23 cellular contexts compared by ENCODE assay signal in genomic region chr7:24725554-24726260, GRCh38. TPM values are rescaled to one million over a fixed set of nuclear protein-coding genes. Genes with fewer than 3 reads are reported as not detected.
DNase-seq lines count a peak whose midpoint lies in the region; ATAC-seq, FAIRE-seq and TF ChIP-seq lines count a peak whose summit lies in the region.
"Had no signal": no experiment of that assay in that cellular context is flagged by ENCODE, and none has a peak within 500 bp of the region (broad histone marks: within the 10 kb centered on the region; RNA-seq: fewer than 3 reads in every experiment).

No MANE protein-coding gene starts in this region.

- ATAC-seq in K562 (no peak; the same call in 1 of the 3 replicates), GM18520 (IDR thresholded peaks at IDR 0.05; ENCODE audit: unreplicated experiment) (no peak), HG03108 (IDR thresholded peaks at IDR 0.05; ENCODE audit: unreplicated experiment) (no peak)
- ATAC-seq: T-helper 17 cell had no signal

- H3K9me3 ChIP-seq in HUES48 (ENCODE audit: control insufficient read depth, insufficient read depth, low read length) (no peaks in the 10 kb centered on the region), K562 (replicated peaks; ENCODE audit: control insufficient read depth, insufficient read depth, low read depth, low read length) (no peaks in the 10 kb centered on the region; the same call in 1 of the 2 replicates), left ventricle myocardium inferior (replicated peaks) (no peaks in the 10 kb centered on the region)
- H3K9me3 ChIP-seq: breast epithelium, heart right ventricle had no signal

- H3K4me1 ChIP-seq in HUES48 (ENCODE audit: control insufficient read depth, insufficient read depth, low read length): peaks cover 35% of the 10 kb centered on the region
- H3K4me1 ChIP-seq in K562 (replicated peaks in 1 of 2; ENCODE audit: control insufficient read depth in 2 of 2, insufficient read depth in 2 of 2, low read length in 2 of 2): peaks cover 5 to 19% of the 10 kb centered on the region in 2 experiments; a peak in 4 of 5 replicates
- H3K4me1 ChIP-seq in left ventricle myocardium inferior: peaks cover 16% of the 10 kb centered on the region
- H3K4me1 ChIP-seq: breast epithelium had no signal

- H3K9ac ChIP-seq in HUES48 (ENCODE audit: low read depth, low read length) (peak overlapping the region; percentile 10; the same call in 1 of the 2 replicates), K562 (ENCODE audit: insufficient read depth in 1 of 2, low read depth in 2 of 2, low read length in 2 of 2) (peak overlapping the region in 1 of 2 experiments; percentile 69; a peak in 1 of 4 replicates)

- no peak for DNase-seq in K562 (ENCODE audit: extremely low read depth in 1 of 4, low spot score in 3 of 4)
- peak; percentile 40 for DNase-seq in left ventricle myocardium inferior
- DNase-seq in occipital lobe (lab: John Stamatoyannopoulos, UW): peak; percentile 33
- DNase-seq in NCI-H510A treated with DMSO at 0.1 percent for 48 hours (lab: John Stamatoyannopoulos, UW): no peak
- DNase-seq: activated B cell treated with CpG ODN at 0.5 μM for 24 hours; activated CD4-positive, alpha-beta T cell treated with anti-CD3 and anti-CD28 coated beads, Interleukin-2, amount 50 U/mL, for 4 hours; activated gamma-delta T cell treated with Interleukin-2 at 50 U/mL for 16 hours; GF-D8; HCEC 1CT; heart right ventricle; Karpas-422; kidney; NCI-H1048; NCI-H1930; NCI-H446; PC-9; stimulated activated naive CD4-positive, alpha-beta T cell; T-helper 17 cell had no signal

- in situ Hi-C loops in K562 (cut with MboI): loop anchor here (10.0 kb wide), 1 partner anchor 369 kb away; no protein-coding TSS in a partner anchor

- H3K36me3 ChIP-seq in HUES48 (ENCODE audit: control insufficient read depth, insufficient read depth, low read length) (no peaks in the 10 kb centered on the region), K562 (ENCODE audit: control insufficient read depth, insufficient read depth, low read length) (no peaks in the 10 kb centered on the region), left ventricle myocardium inferior (no peaks in the 10 kb centered on the region)
- H3K36me3 ChIP-seq: breast epithelium, heart right ventricle had no signal

- intact Hi-C loops in K562 (cut with micrococcal nuclease) (loop anchor here (10.0 kb wide), 2 partner anchors 69 to 369 kb away; no protein-coding TSS in a partner anchor), left ventricle myocardium inferior (cut with micrococcal nuclease) (no loop called here)

- 29% methylated on average over 13 of the region's 14 CpGs for WGBS in K562 (ENCODE audit: insufficient coverage, low coverage, missing lambda C conversion rate)

- H3K4me2 ChIP-seq in K562 (ENCODE audit: insufficient read depth, low read length): peak overlapping the region; percentile 45; the same call in 1 of the 2 replicates
- H3K4me2 ChIP-seq: PC-9, smooth muscle cell had no signal

- H2AFZ ChIP-seq in K562 (ENCODE audit: low read depth, low read length): no peak overlapping the region
- H2AFZ ChIP-seq: PC-9 had no signal

- H4K20me1 ChIP-seq in K562 (replicated peaks; ENCODE audit: control insufficient read depth, insufficient read depth, low read length): 0 out of 2 replicates have a peak, but pooled peaks cover 3% of the 10 kb centered on the region

- H3K27me3 ChIP-seq in HUES48 (ENCODE audit: control insufficient read depth, insufficient read depth, low read length): no peaks in the 10 kb centered on the region
- H3K27me3 ChIP-seq in K562 (ENCODE audit: control insufficient read depth in 2 of 2, insufficient read depth in 2 of 2, low read length in 2 of 2): peaks cover 5 to 28% of the 10 kb centered on the region in 2 experiments; a peak in 3 of 5 replicates
- no peaks in the 10 kb centered on the region for H3K27me3 ChIP-seq in left ventricle myocardium inferior (ENCODE audit: low read depth)
- H3K27me3 ChIP-seq: breast epithelium, heart right ventricle had no signal

- FAIRE-seq in K562 (lab: Jason Lieb, UNC): no peak
- FAIRE-seq: kidney had no signal

- H3K27ac ChIP-seq in HUES48 (ENCODE audit: low read depth, low read length): peak overlapping the region; percentile 84
- H3K27ac ChIP-seq in K562 (ENCODE audit: extremely low read depth, low read depth, low read length): no peak overlapping the region
- H3K27ac ChIP-seq in left ventricle myocardium inferior (replicated peaks): no peak overlapping the region
- H3K27ac ChIP-seq: breast epithelium, PC-9 had no signal

- H3K79me2 ChIP-seq in K562 (ENCODE audit: control insufficient read depth, insufficient read depth, low read length): no peaks in the 10 kb centered on the region

- TF ChIP-seq POLR2A in K562 (conservative IDR thresholded peaks at IDR 0.05): no peak

- peak; percentile 49 for TF ChIP-seq EP300 in K562 (IDR thresholded peaks at IDR 0.05; ENCODE audit: low read length)

- H3K4me3 ChIP-seq in HUES48 (ENCODE audit: low read depth, low read length): no peak overlapping the region
- H3K4me3 ChIP-seq in K562: no peak overlapping the region
- H3K4me3 ChIP-seq in left ventricle myocardium inferior: no peak overlapping the region
- H3K4me3 ChIP-seq: breast epithelium, heart right ventricle, PC-9, smooth muscle cell had no signal

- CTCF ChIA-PET in K562 (lab: Yijun Ruan, JAX; ENCODE audit: low intra/inter-chr PET ratio): no interaction called here

- BruUV-seq in K562 (replicated peaks; lab: Mats Ljungman, UMichigan): no TSS peak

- H3K9me1 ChIP-seq in K562 (ENCODE audit: control insufficient read depth, insufficient read depth, low read length): no peaks in the 10 kb centered on the region

- TF ChIP-seq CTCF in K562 (IDR thresholded peaks at IDR 0.05 in 2 of 3, conservative IDR thresholded peaks at IDR 0.05 in 1 of 3; ENCODE audit: insufficient read depth in 2 of 3, low read depth in 1 of 3, low read length in 3 of 3) (no peak), left ventricle myocardium inferior (IDR thresholded peaks at IDR 0.05; ENCODE audit: borderline replicate concordance) (no peak)

- no peak for TF ChIP-seq RAD21 in K562 (CRISPR knock-in tag; conservative IDR thresholded peaks at IDR 0.05 in 1 of 2, IDR thresholded peaks at IDR 0.05 in 1 of 2)

- POLR2A ChIA-PET in K562 (lab: Yijun Ruan, JAX): interaction anchor here (1.3 kb wide), 1 partner anchor 16 kb away, joined by 4 read pairs; no protein-coding TSS in a partner anchor

TF ChIP-seq in K562, 482 proteins besides CTCF, POLR2A, EP300 and RAD21 (continues in another document):
- TF ChIP-seq BCLAF1 (IDR thresholded peaks at IDR 0.05; ENCODE audit: borderline replicate concordance in 1 of 2, control insufficient read depth in 1 of 2, low read depth in 2 of 2, low read length in 1 of 2): no peak
- TF ChIP-seq HMG20A (CRISPR knock-in tag; conservative IDR thresholded peaks at IDR 0.05): no peak
- TF ChIP-seq HSF4 (CRISPR knock-in tag; IDR thresholded peaks at IDR 0.05; ENCODE audit: borderline replicate concordance): no peak
- TF ChIP-seq SMAD4 (CRISPR knock-in tag; conservative IDR thresholded peaks at IDR 0.05): peak; percentile 55
- TF ChIP-seq ARID1B (IDR thresholded peaks at IDR 0.05): peak; percentile 78

RNA-seq across cellular contexts. Expression of gene GSDME, which starts 31.6 kb away (rescaled TPM):
- total RNA-seq in K562 (2011; cell fraction: chromatin; rRNA removed; ENCODE audit: low replicate concordance): 5.0 and 5.6 TPM in 2 replicates
- total RNA-seq in K562 (2011; cell fraction: nucleolus; rRNA removed): 2.1 and 2.7 TPM in 2 replicates
- 3.8 and 4.4 TPM in 2 replicates for total RNA-seq in K562 (2011; cell fraction: nucleoplasm; rRNA removed)
- total RNA-seq in K562 (2014; rRNA removed) (1.2 and 1.3 TPM in 2 replicates), K562 (2014; rRNA removed; fragmentation: Illumina TruSeq; extraction: Trizol) (0.55 and 0.61 TPM in 2 replicates), K562 (2015; rRNA removed; fragmentation: Illumina TruSeq; extraction: Trizol) (0.45 and 0.62 TPM in 2 replicates), K562 (2021) (0.67 and 1.1 TPM in 2 replicates), left ventricle myocardium inferior (5.6 TPM), occipital lobe (38.2 TPM)
- polyA plus RNA-seq in K562 (2011; rRNA removed) (1.9 and 16.7 TPM in 2 replicates), K562 (2014; fragmentation: Illumina TruSeq; extraction: Trizol) (0.42 and 0.84 TPM in 2 replicates), K562 (2014; fragmentation: Nextera tagmentation; extraction: Ambion mirVana) (under 1 TPM; 0.37 to 0.43 TPM), K562 (2014; rRNA removed) (1.3 and 2.1 TPM in 2 replicates)
- 0.70 and 11.1 TPM in 2 replicates for polyA plus RNA-seq in K562 (2011; cell fraction: cytosol; rRNA removed)
- polyA plus RNA-seq in K562 (2011; cell fraction: nucleus; rRNA removed): 3.9 and 38.2 TPM in 2 replicates
- polyA plus RNA-seq in K562 (2012): 3.9 and 12.2 TPM in 2 replicates
- polyA minus RNA-seq in K562 (2011; rRNA and poly(A)+ RNA removed): 2.2 and 24.2 TPM in 2 replicates
- 0.95 and 7.7 TPM in 2 replicates for polyA minus RNA-seq in K562 (2011; cell fraction: cytosol; rRNA and poly(A)+ RNA removed)
- polyA minus RNA-seq in K562 (2011; cell fraction: nucleus; rRNA and poly(A)+ RNA removed): 1.3 and 25.1 TPM in 2 replicates

Comparison
In these comparisons a context has a peak if more than half of its experiments do, and no peak if none do; other contexts are left out.
1. DNase-seq: peak in left ventricle myocardium inferior (single experiment) and occipital lobe (single experiment); none in K562 (0 of 4) and NCI-H510A treated with DMSO at 0.1 percent for 48 hours (single experiment).